ENCODE assay signal across 15 cellular contexts in the genomic region with DNA sequence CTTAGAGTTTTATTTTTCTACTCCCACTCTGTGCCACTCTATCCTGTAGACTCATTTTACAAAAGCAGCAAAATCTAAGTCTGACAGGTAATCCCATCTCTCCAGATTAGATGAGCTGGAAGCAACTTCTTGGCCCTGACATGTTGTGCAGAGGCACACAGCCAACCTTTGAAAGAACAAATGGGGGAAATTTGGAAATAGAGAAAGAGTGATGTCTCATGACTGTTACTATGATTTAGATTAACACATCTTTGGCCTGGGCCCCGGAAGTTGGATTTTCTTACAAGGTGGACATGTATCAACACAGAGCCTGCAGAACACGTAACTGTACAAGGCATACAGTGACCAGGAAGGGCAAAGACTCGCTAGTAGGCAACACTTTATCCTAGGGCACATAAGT.
"Had no signal": no experiment of that assay in that cellular context is flagged by ENCODE, and none has a peak within 500 bp of the region (broad histone marks: within the 10 kb centered on the region; RNA-seq: fewer than 3 reads in every experiment).

No MANE protein-coding gene starts in this region.

- H3K79me2 ChIP-seq: hepatocyte had no signal

- H3K36me3 ChIP-seq: cardiac muscle cell, sigmoid colon had no signal

- H2AFZ ChIP-seq: hepatocyte had no signal

- H3K9me3 ChIP-seq: testis had no signal

- DNase-seq: activated CD4-positive, alpha-beta memory T cell treated with anti-CD3 and anti-CD28 coated beads, Interleukin-2, amount 10 ng/mL, durations not matched to agents 7 days and 5 days; activated CD8-positive, alpha-beta memory T cell treated with anti-CD3 and anti-CD28 coated beads, Interleukin-2, amount 50 U/mL, for 48 hours; activated naive CD8-positive, alpha-beta T cell treated with anti-CD3 and anti-CD28 coated beads, Interleukin-2, amount 10 ng/mL, durations not matched to agents 7 days and 5 days; anterior cingulate cortex; naive thymus-derived CD4-positive, alpha-beta T cell; sigmoid colon; stimulated activated CD4-positive, alpha-beta T cell treated with anti-CD3 and anti-CD28 coated beads, Interleukin-12 subunit alpha, Interleukin-12 subunit beta, amount 100 ng/mL, for 4 hours; stimulated activated CD4-positive, alpha-beta T cell treated with anti-CD3 and anti-CD28 coated beads, Interleukin-4, amount 100 ng/mL, for 1 hour; stimulated activated CD8-positive, alpha-beta memory T cell treated with anti-CD3 and anti-CD28 coated beads, Interleukin-4, amount 100 ng/mL, for 48 hours; stimulated activated naive CD8-positive, alpha-beta T cell treated with anti-CD3 and anti-CD28 coated beads, Interleukin-15, amount 100 ng/mL, for 72 hours; testis had no signal

- H3K4me1 ChIP-seq: sigmoid colon, testis had no signal

- ATAC-seq: stimulated activated naive CD8-positive, alpha-beta T cell treated with anti-CD3 and anti-CD28 coated beads, Interleukin-15, amount 100 ng/mL, for 72 hours had no signal

- H3K4me3 Mint-ChIP-seq: activated CD4-positive, alpha-beta memory T cell treated with anti-CD3 and anti-CD28 coated beads, Interleukin-2, amount 10 ng/mL, durations not matched to agents 7 days and 5 days; activated naive CD8-positive, alpha-beta T cell treated with anti-CD3 and anti-CD28 coated beads, Interleukin-2, amount 10 ng/mL, durations not matched to agents 7 days and 5 days; stimulated activated naive CD8-positive, alpha-beta T cell treated with anti-CD3 and anti-CD28 coated beads, Interleukin-15, amount 100 ng/mL, for 72 hours had no signal

- H3K27ac ChIP-seq: cardiac muscle cell, hepatocyte, sigmoid colon, testis, VCaP had no signal

- H3K4me2 ChIP-seq: hepatocyte had no signal

- H3K27ac Mint-ChIP-seq: activated CD4-positive, alpha-beta memory T cell treated with anti-CD3 and anti-CD28 coated beads, Interleukin-2, amount 10 ng/mL, durations not matched to agents 7 days and 5 days; activated naive CD8-positive, alpha-beta T cell treated with anti-CD3 and anti-CD28 coated beads, Interleukin-2, amount 10 ng/mL, durations not matched to agents 7 days and 5 days; naive thymus-derived CD4-positive, alpha-beta T cell; stimulated activated naive CD8-positive, alpha-beta T cell treated with anti-CD3 and anti-CD28 coated beads, Interleukin-15, amount 100 ng/mL, for 72 hours had no signal

- H3K4me3 ChIP-seq: cardiac muscle cell, hepatocyte, lung, sigmoid colon, testis had no signal

- H3K27me3 ChIP-seq: cardiac muscle cell, hepatocyte, sigmoid colon, testis had no signal
